In genomic region chr7:96321041-96321669, GRCh38 we compare ENCODE assay signal across 1 cellular context.
A peak's percentile ranks its signal among the peaks of the same experiment; 100 is the strongest.
TF ChIP-seq lines count a peak whose summit lies in the region.

No MANE protein-coding gene starts in this region.

TF ChIP-seq in GM23338, 12 proteins besides CTCF, POLR2A, EP300 and RAD21 (continued from another document):
- no peak for TF ChIP-seq ZNF462 (CRISPR knock-in tag; IDR thresholded peaks at IDR 0.05)
- 0 out of 2 replicates have a peak, but pooled peaks have one; percentile 47 for TF ChIP-seq CREB1 (CRISPR knock-in tag; IDR thresholded peaks at IDR 0.05; ENCODE audit: low read depth)
- TF ChIP-seq EZH2 (IDR thresholded peaks at IDR 0.05; ENCODE audit: low read depth, unreplicated experiment) = no peak
- TF ChIP-seq POLR2AphosphoS5 (IDR thresholded peaks at IDR 0.05; ENCODE audit: low read depth) = peak; percentile 87
- no peak for TF ChIP-seq JUNB (IDR thresholded peaks at IDR 0.05; ENCODE audit: unreplicated experiment)
